Comparison of ENCODE assay signal across 1 cellular context in the genomic region with DNA sequence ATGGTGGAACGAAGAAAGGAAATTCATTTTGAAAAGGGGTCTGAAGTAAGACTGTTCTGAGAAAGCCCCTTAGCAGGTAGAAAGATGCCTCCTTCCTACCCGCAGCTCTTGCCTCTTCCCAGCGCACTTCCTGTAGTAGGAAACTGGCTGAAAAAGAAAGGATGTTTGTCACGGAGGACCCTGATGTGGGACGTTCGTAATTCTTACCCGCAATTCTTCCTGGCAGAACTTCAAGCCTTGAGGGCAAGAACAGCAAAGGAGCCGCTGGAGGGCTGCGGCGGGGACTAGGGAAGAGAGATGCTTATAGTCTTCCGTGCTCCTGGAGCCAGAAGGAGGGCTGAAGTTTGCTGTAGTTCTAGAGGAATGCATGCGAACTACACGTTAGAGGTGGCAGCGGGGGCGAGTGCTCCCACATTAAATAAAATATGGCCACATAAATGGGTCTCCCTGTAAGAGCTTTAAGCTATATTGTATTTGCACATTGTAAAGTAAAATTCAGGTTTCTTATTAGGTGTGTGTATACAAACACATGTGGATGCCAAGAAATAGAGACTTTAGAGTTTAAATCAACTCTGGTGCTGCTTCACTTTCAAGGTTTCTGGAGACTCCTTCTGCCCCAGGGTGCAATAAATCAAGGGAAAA.
TF ChIP-seq lines count a peak whose summit lies in the region.

No MANE protein-coding gene starts in this region.

TF ChIP-seq in HEK293T, 16 proteins besides CTCF, POLR2A, EP300 and RAD21:
- TF ChIP-seq, protein P1, sequence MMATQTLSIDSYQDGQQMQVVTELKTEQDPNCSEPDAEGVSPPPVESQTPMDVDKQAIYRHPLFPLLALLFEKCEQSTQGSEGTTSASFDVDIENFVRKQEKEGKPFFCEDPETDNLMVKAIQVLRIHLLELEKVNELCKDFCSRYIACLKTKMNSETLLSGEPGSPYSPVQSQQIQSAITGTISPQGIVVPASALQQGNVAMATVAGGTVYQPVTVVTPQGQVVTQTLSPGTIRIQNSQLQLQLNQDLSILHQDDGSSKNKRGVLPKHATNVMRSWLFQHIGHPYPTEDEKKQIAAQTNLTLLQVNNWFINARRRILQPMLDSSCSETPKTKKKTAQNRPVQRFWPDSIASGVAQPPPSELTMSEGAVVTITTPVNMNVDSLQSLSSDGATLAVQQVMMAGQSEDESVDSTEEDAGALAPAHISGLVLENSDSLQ (IDR thresholded peaks at IDR 0.05), result no peak
- TF ChIP-seq FOXM1 (IDR thresholded peaks at IDR 0.05; ENCODE audit: borderline replicate concordance) (no peak), SUZ12 (IDR thresholded peaks at IDR 0.05) (no peak), ZNF384 (IDR thresholded peaks at IDR 0.05) (no peak), CTBP1 (IDR thresholded peaks at IDR 0.05; ENCODE audit: borderline replicate concordance) (no peak), FOXA1 (IDR thresholded peaks at IDR 0.05) (no peak), ARNT (IDR thresholded peaks at IDR 0.05) (no peak), BHLHE40 (IDR thresholded peaks at IDR 0.05; ENCODE audit: borderline replicate concordance) (no peak), NFRKB (IDR thresholded peaks at IDR 0.05) (no peak), L3MBTL2 (conservative IDR thresholded peaks at IDR 0.05) (no peak), ELF4 (IDR thresholded peaks at IDR 0.05) (no peak), HDGF (IDR thresholded peaks at IDR 0.05; ENCODE audit: borderline replicate concordance) (no peak), TARDBP (IDR thresholded peaks at IDR 0.05) (no peak), SP1 (IDR thresholded peaks at IDR 0.05) (no peak), LEF1 (IDR thresholded peaks at IDR 0.05; ENCODE audit: borderline replicate concordance) (no peak), FOXK2 (IDR thresholded peaks at IDR 0.05) (no peak)
TF ChIP-seq in HEK293T: peak in this region for 0.
